10 cellular contexts compared by ENCODE assay signal in the genomic region with DNA sequence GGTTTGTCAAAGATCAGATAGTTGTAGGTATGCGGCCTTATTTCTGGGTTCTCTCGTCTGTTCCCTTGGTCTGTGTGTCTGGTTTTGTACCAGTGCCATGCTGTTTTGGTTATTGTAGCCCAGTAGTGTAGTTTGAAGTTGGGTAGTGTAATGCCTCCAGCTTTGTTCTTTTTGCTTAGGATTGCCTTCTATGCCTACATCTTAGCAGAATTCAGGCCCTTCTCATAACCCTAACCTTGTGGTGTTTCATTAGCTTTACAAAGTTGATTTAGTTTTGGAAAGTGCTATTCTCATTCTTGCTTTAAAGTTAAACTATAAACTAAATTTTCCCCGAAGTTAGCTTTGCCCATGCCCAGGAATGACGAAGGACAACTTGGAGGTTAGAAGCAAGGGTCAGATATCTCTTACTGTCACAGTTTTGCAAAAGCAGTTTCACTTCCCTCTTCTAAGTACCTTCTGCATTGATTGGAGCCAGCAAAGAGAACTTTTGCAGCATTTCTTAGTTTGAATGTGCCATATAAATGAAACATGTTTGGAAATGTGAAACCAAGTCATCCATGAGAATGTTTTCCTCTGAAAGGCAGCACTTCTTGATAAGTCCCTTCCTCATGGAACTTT.
DNase-seq lines count a peak whose midpoint lies in the region; ATAC-seq lines count a peak whose summit lies in the region.
"Had no signal": no experiment of that assay in that cellular context is flagged by ENCODE, and none has a peak within 500 bp of the region (broad histone marks: within the 10 kb centered on the region; RNA-seq: fewer than 3 reads in every experiment).

No MANE protein-coding gene starts in this region.

- H3K4me3 Mint-ChIP-seq in naive B cell, result peak overlapping the region in 2 of 8 donors; percentile 17 to 18
- H3K4me3 Mint-ChIP-seq in activated naive CD8-positive, alpha-beta T cell treated with anti-CD3 and anti-CD28 coated beads, Interleukin-2, amount 50 U/mL, for 24 hours, result no peak overlapping the region
- H3K4me3 Mint-ChIP-seq: activated naive CD8-positive, alpha-beta T cell treated with anti-CD3 and anti-CD28 coated beads, Interleukin-2, amount 10 ng/mL, durations not matched to agents 7 days and 5 days had no signal

- no peaks in the 10 kb centered on the region for H3K36me3 Mint-ChIP-seq in naive B cell
- no peaks in the 10 kb centered on the region for H3K36me3 Mint-ChIP-seq in activated naive CD8-positive, alpha-beta T cell treated with anti-CD3 and anti-CD28 coated beads, Interleukin-2, amount 50 U/mL, for 24 hours (ENCODE audit: low read depth)

- ATAC-seq in GM18909 (IDR thresholded peaks at IDR 0.05; ENCODE audit: poor library complexity, unreplicated experiment) (peak; percentile 92), HG02588 (IDR thresholded peaks at IDR 0.05; ENCODE audit: unreplicated experiment) (peak; percentile 78), HG03521 (IDR thresholded peaks at IDR 0.05; ENCODE audit: unreplicated experiment) (peak; percentile 80), naive B cell (ENCODE audit: low read depth in 2 of 2) (peak; percentile 60 to 64)
- no peak for ATAC-seq in activated naive CD8-positive, alpha-beta T cell treated with anti-CD3 and anti-CD28 coated beads, Interleukin-2, amount 50 U/mL, for 24 hours
- ATAC-seq: esophagus mucosa, left cardiac atrium had no signal

- peaks cover 24 to 40% (median 33%) of the 10 kb centered on the region in 3 donors for H3K4me1 Mint-ChIP-seq in naive B cell
- H3K4me1 Mint-ChIP-seq in activated naive CD8-positive, alpha-beta T cell treated with anti-CD3 and anti-CD28 coated beads, Interleukin-2, amount 50 U/mL, for 24 hours, result peaks cover 2% of the 10 kb centered on the region
- H3K4me1 Mint-ChIP-seq: activated naive CD8-positive, alpha-beta T cell treated with anti-CD3 and anti-CD28 coated beads, Interleukin-2, amount 10 ng/mL, durations not matched to agents 7 days and 5 days had no signal

- H3K27me3 Mint-ChIP-seq in naive B cell, result peaks cover 0 to 15% (median 8%) of the 10 kb centered on the region in 3 donors
- peaks cover 2% of the 10 kb centered on the region for H3K27me3 Mint-ChIP-seq in activated naive CD8-positive, alpha-beta T cell treated with anti-CD3 and anti-CD28 coated beads, Interleukin-2, amount 50 U/mL, for 24 hours
- H3K27me3 Mint-ChIP-seq: activated naive CD8-positive, alpha-beta T cell treated with anti-CD3 and anti-CD28 coated beads, Interleukin-2, amount 10 ng/mL, durations not matched to agents 7 days and 5 days had no signal

- peak overlapping the region in 1 of 6 donors; percentile 36 for H3K27ac Mint-ChIP-seq in naive B cell
- no peak overlapping the region for H3K27ac Mint-ChIP-seq in activated naive CD8-positive, alpha-beta T cell treated with anti-CD3 and anti-CD28 coated beads, Interleukin-2, amount 50 U/mL, for 24 hours
- H3K27ac Mint-ChIP-seq: activated naive CD8-positive, alpha-beta T cell treated with anti-CD3 and anti-CD28 coated beads, Interleukin-2, amount 10 ng/mL, durations not matched to agents 7 days and 5 days had no signal

- peak; percentile 24 for DNase-seq in naive B cell
- DNase-seq in NK-92 (lab: John Stamatoyannopoulos, UW; ENCODE audit: unreplicated experiment), result no peak
- no peak for DNase-seq in activated naive CD8-positive, alpha-beta T cell treated with anti-CD3 and anti-CD28 coated beads, Interleukin-2, amount 50 U/mL, for 24 hours
- no peak for DNase-seq in activated naive CD4-positive, alpha-beta T cell (lab: John Stamatoyannopoulos, UW)
- DNase-seq: activated naive CD8-positive, alpha-beta T cell treated with anti-CD3 and anti-CD28 coated beads, Interleukin-2, amount 10 ng/mL, durations not matched to agents 7 days and 5 days; left cardiac atrium had no signal

- peaks cover 0 to 12% (median 5%) of the 10 kb centered on the region in 7 donors for H3K9me3 Mint-ChIP-seq in naive B cell
- H3K9me3 Mint-ChIP-seq in activated naive CD8-positive, alpha-beta T cell treated with anti-CD3 and anti-CD28 coated beads, Interleukin-2, amount 50 U/mL, for 24 hours, result peaks cover 6% of the 10 kb centered on the region
